Comparison of ENCODE assay signal across 1 cellular context in the genomic region with DNA sequence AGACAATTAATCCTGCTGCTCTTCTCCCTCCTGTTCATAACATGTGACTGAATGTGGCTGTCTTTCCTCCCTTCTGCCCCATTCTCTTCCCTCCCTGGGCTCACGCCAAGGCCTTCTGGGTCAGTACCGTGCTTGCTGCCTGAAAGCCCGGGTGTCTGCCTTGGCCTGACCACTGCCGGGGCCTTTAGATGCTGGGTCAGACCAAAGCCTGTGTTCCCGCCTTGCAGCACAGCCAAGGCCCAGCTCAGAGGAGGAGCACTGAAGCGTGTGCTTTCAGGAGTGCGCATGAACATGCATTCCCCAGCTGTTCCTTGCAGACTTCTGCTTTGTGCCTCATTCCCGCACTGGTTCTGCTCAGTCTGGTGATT.
TF ChIP-seq lines count a peak whose summit lies in the region.

No MANE protein-coding gene starts in this region.

TF ChIP-seq in HCT116, 20 proteins besides CTCF, POLR2A, EP300 and RAD21 (continued from another document):
- TF ChIP-seq, protein P1, sequence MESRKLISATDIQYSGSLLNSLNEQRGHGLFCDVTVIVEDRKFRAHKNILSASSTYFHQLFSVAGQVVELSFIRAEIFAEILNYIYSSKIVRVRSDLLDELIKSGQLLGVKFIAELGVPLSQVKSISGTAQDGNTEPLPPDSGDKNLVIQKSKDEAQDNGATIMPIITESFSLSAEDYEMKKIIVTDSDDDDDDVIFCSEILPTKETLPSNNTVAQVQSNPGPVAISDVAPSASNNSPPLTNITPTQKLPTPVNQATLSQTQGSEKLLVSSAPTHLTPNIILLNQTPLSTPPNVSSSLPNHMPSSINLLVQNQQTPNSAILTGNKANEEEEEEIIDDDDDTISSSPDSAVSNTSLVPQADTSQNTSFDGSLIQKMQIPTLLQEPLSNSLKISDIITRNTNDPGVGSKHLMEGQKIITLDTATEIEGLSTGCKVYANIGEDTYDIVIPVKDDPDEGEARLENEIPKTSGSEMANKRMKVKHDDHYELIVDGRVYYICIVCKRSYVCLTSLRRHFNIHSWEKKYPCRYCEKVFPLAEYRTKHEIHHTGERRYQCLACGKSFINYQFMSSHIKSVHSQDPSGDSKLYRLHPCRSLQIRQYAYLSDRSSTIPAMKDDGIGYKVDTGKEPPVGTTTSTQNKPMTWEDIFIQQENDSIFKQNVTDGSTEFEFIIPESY (IDR thresholded peaks at IDR 0.05; ENCODE audit: extremely low read depth, insufficient replicate concordance, low read length), result no peak
- TF ChIP-seq, protein P2, sequence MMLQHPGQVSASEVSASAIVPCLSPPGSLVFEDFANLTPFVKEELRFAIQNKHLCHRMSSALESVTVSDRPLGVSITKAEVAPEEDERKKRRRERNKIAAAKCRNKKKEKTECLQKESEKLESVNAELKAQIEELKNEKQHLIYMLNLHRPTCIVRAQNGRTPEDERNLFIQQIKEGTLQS (IDR thresholded peaks at IDR 0.05), result no peak
- no peak for TF ChIP-seq YY1 (IDR thresholded peaks at IDR 0.05; ENCODE audit: extremely low read depth, insufficient replicate concordance, low read depth, low read length)
- TF ChIP-seq ZNF274 (IDR thresholded peaks at IDR 0.05; ENCODE audit: low read depth, low read length), result no peak
- TF ChIP-seq, protein P3, sequence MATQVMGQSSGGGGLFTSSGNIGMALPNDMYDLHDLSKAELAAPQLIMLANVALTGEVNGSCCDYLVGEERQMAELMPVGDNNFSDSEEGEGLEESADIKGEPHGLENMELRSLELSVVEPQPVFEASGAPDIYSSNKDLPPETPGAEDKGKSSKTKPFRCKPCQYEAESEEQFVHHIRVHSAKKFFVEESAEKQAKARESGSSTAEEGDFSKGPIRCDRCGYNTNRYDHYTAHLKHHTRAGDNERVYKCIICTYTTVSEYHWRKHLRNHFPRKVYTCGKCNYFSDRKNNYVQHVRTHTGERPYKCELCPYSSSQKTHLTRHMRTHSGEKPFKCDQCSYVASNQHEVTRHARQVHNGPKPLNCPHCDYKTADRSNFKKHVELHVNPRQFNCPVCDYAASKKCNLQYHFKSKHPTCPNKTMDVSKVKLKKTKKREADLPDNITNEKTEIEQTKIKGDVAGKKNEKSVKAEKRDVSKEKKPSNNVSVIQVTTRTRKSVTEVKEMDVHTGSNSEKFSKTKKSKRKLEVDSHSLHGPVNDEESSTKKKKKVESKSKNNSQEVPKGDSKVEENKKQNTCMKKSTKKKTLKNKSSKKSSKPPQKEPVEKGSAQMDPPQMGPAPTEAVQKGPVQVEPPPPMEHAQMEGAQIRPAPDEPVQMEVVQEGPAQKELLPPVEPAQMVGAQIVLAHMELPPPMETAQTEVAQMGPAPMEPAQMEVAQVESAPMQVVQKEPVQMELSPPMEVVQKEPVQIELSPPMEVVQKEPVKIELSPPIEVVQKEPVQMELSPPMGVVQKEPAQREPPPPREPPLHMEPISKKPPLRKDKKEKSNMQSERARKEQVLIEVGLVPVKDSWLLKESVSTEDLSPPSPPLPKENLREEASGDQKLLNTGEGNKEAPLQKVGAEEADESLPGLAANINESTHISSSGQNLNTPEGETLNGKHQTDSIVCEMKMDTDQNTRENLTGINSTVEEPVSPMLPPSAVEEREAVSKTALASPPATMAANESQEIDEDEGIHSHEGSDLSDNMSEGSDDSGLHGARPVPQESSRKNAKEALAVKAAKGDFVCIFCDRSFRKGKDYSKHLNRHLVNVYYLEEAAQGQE (IDR thresholded peaks at IDR 0.05; ENCODE audit: low read depth), result no peak
- TF ChIP-seq CEBPB (IDR thresholded peaks at IDR 0.05; ENCODE audit: low read depth), result no peak
- TF ChIP-seq JUND (IDR thresholded peaks at IDR 0.05), result no peak
- TF ChIP-seq POLR2AphosphoS5 (IDR thresholded peaks at IDR 0.05; ENCODE audit: low read depth, low read length), result no peak
- no peak for TF ChIP-seq SIN3A (IDR thresholded peaks at IDR 0.05; ENCODE audit: low read depth)
- TF ChIP-seq, protein P4, sequence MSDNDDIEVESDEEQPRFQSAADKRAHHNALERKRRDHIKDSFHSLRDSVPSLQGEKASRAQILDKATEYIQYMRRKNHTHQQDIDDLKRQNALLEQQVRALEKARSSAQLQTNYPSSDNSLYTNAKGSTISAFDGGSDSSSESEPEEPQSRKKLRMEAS (IDR thresholded peaks at IDR 0.05), result no peak
- no peak for TF ChIP-seq EGR1 (IDR thresholded peaks at IDR 0.05; ENCODE audit: low read depth)
- no peak for TF ChIP-seq EZH2phosphoT487 (IDR thresholded peaks at IDR 0.05; ENCODE audit: borderline replicate concordance)
